In the genomic region with DNA sequence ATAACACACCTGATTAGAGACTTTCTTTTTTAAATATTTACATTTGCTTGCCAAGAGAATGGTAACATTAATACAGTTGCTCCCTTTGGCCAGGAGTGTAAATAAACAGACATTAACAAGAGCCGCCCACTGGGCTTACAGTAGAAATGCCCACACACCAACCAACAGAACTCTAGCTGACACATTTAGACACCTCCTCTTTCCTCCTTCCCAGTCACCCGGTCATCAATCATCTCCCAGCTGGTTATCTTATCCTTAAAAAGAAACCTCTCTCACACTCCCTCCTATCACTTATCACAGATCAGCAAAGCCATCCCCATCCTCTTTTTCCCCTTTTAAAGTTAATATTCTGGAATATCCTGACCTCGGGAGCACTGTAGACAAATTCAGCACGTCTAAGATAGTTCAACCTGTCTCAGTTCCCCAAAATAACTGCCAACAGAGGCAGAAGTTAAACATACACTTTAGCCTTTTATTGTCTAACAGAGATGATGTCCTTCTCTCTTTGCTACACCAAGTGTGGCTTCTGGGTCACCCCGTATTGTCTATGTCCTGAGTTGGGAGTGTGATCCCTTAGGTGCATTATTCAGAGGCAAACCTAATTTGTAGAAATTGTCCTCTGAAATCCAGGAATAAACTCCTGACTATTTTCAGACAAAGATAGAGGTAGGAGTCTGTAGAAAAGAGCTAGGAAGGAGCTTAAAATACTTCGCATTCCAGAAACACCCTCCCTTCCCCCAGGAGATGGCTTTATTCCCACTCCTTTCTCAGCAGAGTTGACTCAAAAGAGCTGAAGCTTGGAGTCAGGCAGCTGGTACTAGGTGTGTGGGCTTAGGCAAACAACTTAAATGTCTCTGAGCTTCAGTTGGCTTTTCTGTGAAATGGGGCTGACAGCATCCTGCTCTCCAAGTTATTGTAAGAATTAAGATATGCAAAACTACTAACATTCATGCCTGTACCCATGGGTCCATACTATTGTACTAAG, we compare ENCODE assay signal across 9 cellular contexts. TPM values are rescaled to one million over a fixed set of nuclear protein-coding genes. Genes with fewer than 3 reads are reported as not detected.
DNase-seq lines count a peak whose midpoint lies in the region; ATAC-seq and TF ChIP-seq lines count a peak whose summit lies in the region.
"Had no signal": no experiment of that assay in that cellular context is flagged by ENCODE, and none has a peak within 500 bp of the region (broad histone marks: within the 10 kb centered on the region; RNA-seq: fewer than 3 reads in every experiment).

No MANE protein-coding gene starts in this region.

- intact Hi-C loops in left cardiac atrium (cut with DNase I) (no loop called here), cardiac septum (cut with DNase I) (no loop called here)

- H3K27ac ChIP-seq in foreskin keratinocyte: no peak overlapping the region

- ATAC-seq in left cardiac atrium (peak; percentile 41 to 87), foreskin keratinocyte (peak; percentile 65), HG02642 (IDR thresholded peaks at IDR 0.05; ENCODE audit: poor library complexity, unreplicated experiment) (no peak), GM21360 (IDR thresholded peaks at IDR 0.05; ENCODE audit: unreplicated experiment) (no peak)

- no peaks in the 10 kb centered on the region for H3K27me3 ChIP-seq in foreskin keratinocyte

- TF ChIP-seq CTCF in foreskin keratinocyte (conservative IDR thresholded peaks at IDR 0.05): no peak

- H3K4me1 ChIP-seq in foreskin keratinocyte: peaks cover 30% of the 10 kb centered on the region

- DNase-seq in left cardiac atrium (no peak), cardiac septum (ENCODE audit: low spot score) (no peak), RKO (ENCODE audit: low spot score) (peak; percentile 23), foreskin keratinocyte (peak; percentile 63 to 83), stromal cell of bone marrow (ENCODE audit: low read depth) (peak; percentile 40), medulla oblongata (ENCODE audit: extremely low spot score) (no peak)

RNA-seq across cellular contexts. Expression of a gene that starts 8.8 kb away (rescaled TPM):
- total RNA-seq in left cardiac atrium (under 1 TPM; 0.76 to 0.77 TPM), cardiac septum (0.35 TPM), foreskin keratinocyte (5.6 and 6.1 TPM in 2 replicates)
- polyA plus RNA-seq in foreskin keratinocyte: 3.3 TPM in 2 replicates
- total RNA-seq: CD4-positive, CD25-positive, alpha-beta regulatory T cell had no signal

RNA-seq across cellular contexts. Expression of a gene that starts 9.6 kb away (rescaled TPM):
- total RNA-seq in left cardiac atrium (10 to 100 TPM; 13.0 to 20.5 TPM), cardiac septum (16.6 TPM), foreskin keratinocyte (23.9 and 25.8 TPM in 2 replicates)
- polyA plus RNA-seq in foreskin keratinocyte: 15.9 and 17.0 TPM in 2 replicates

Comparison
In these comparisons a context has a peak if more than half of its experiments do, and no peak if none do; other contexts are left out.
1. ATAC-seq: peak in left cardiac atrium (2 of 2) and foreskin keratinocyte (single experiment); none in HG02642 (single experiment) and GM21360 (single experiment).
2. DNase-seq: peak in RKO (single experiment), foreskin keratinocyte (2 of 2) and stromal cell of bone marrow (single experiment); none in left cardiac atrium (single experiment), cardiac septum (single experiment) and medulla oblongata (single experiment).